ENCODE assay signal across 1 cellular context in genomic region chrX:638482-639131, GRCh38.
TF ChIP-seq lines count a peak whose summit lies in the region.

No MANE protein-coding gene starts in this region.

TF ChIP-seq in HepG2, 621 proteins besides CTCF, POLR2A, EP300 and RAD21 (continued from another document):
- TF ChIP-seq DPF2 (CRISPR knock-in tag; IDR thresholded peaks at IDR 0.05; ENCODE audit: borderline replicate concordance, low read depth), result no peak
- TF ChIP-seq ZIK1 (CRISPR knock-in tag; IDR thresholded peaks at IDR 0.05; ENCODE audit: borderline replicate concordance, low read depth), result no peak
- no peak for TF ChIP-seq ZNF556 (CRISPR knock-in tag; IDR thresholded peaks at IDR 0.05; ENCODE audit: borderline replicate concordance)
- TF ChIP-seq JUND (CRISPR knock-in tag; IDR thresholded peaks at IDR 0.05), result no peak
- TF ChIP-seq CEBPB (IDR thresholded peaks at IDR 0.05; ENCODE audit: borderline replicate concordance, low read depth, low read length), result no peak
- TF ChIP-seq GABPB1 (CRISPR knock-in tag; IDR thresholded peaks at IDR 0.05), result no peak
- TF ChIP-seq FUBP1 (CRISPR knock-in tag; IDR thresholded peaks at IDR 0.05; ENCODE audit: borderline replicate concordance), result no peak
- no peak for TF ChIP-seq SCMH1 (CRISPR knock-in tag; IDR thresholded peaks at IDR 0.05; ENCODE audit: borderline replicate concordance)
- TF ChIP-seq FOXA3 (CRISPR knock-in tag; IDR thresholded peaks at IDR 0.05), result no peak
- no peak for TF ChIP-seq FOXK2 (IDR thresholded peaks at IDR 0.05)
- TF ChIP-seq ZNF253 (CRISPR knock-in tag; IDR thresholded peaks at IDR 0.05; ENCODE audit: borderline replicate concordance), result no peak
- TF ChIP-seq ARID4A (CRISPR knock-in tag; IDR thresholded peaks at IDR 0.05; ENCODE audit: borderline replicate concordance), result no peak
